In genomic region chr5:1118231-1118698, GRCh38 we compare ENCODE assay signal across 11 cellular contexts. TPM values are rescaled to one million over a fixed set of nuclear protein-coding genes. Genes with fewer than 3 reads are reported as not detected.
A peak's percentile ranks its signal among the peaks of the same experiment; 100 is the strongest.
DNase-seq lines count a peak whose midpoint lies in the region; ATAC-seq lines count a peak whose summit lies in the region.
"Had no signal": no experiment of that assay in that cellular context is flagged by ENCODE, and none has a peak within 500 bp of the region (broad histone marks: within the 10 kb centered on the region; RNA-seq: fewer than 3 reads in every experiment).

No MANE protein-coding gene starts in this region.

- peaks cover 11% of the 10 kb centered on the region for H3K4me1 Mint-ChIP-seq in activated naive CD8-positive, alpha-beta T cell treated with anti-CD3 and anti-CD28 coated beads for 36 hours

- H3K27me3 Mint-ChIP-seq in activated naive CD8-positive, alpha-beta T cell treated with anti-CD3 and anti-CD28 coated beads for 36 hours = no peaks in the 10 kb centered on the region
- H3K27me3 Mint-ChIP-seq: activated CD8-positive, alpha-beta T cell treated with anti-CD3 and anti-CD28 coated beads for 36 hours had no signal

- no peaks in the 10 kb centered on the region for H3K36me3 Mint-ChIP-seq in activated naive CD8-positive, alpha-beta T cell treated with anti-CD3 and anti-CD28 coated beads for 36 hours

- H3K9me3 Mint-ChIP-seq in activated naive CD8-positive, alpha-beta T cell treated with anti-CD3 and anti-CD28 coated beads for 36 hours = no peaks in the 10 kb centered on the region
- H3K9me3 Mint-ChIP-seq: activated CD8-positive, alpha-beta T cell treated with anti-CD3 and anti-CD28 coated beads for 36 hours had no signal

- H3K4me3 Mint-ChIP-seq in activated naive CD8-positive, alpha-beta T cell treated with anti-CD3 and anti-CD28 coated beads for 36 hours = no peak overlapping the region
- H3K4me3 Mint-ChIP-seq: activated CD8-positive, alpha-beta T cell treated with anti-CD3 and anti-CD28 coated beads for 36 hours had no signal

- ATAC-seq in left ventricle myocardium superior = peak; percentile 3

- intact Hi-C loops in left ventricle myocardium superior (cut with micrococcal nuclease) = no loop called here

- H3K27ac Mint-ChIP-seq in activated naive CD8-positive, alpha-beta T cell treated with anti-CD3 and anti-CD28 coated beads for 36 hours = no peak overlapping the region
- H3K27ac Mint-ChIP-seq: activated CD8-positive, alpha-beta T cell treated with anti-CD3 and anti-CD28 coated beads for 36 hours had no signal

- DNase-seq in NCI-H2081 (lab: John Stamatoyannopoulos, UW) (peak; percentile 24 to 46), NCI-H2081 treated with DMSO at 0.1 percent for 48 hours (lab: John Stamatoyannopoulos, UW) (no peak), SHP77 treated with DMSO at 0.1 percent for 48 hours (lab: John Stamatoyannopoulos, UW) (peak; percentile 67), left ventricle myocardium superior (peak; percentile 72), superior temporal gyrus (ENCODE audit: extremely low spot score) (peak; percentile 27), hippocampal formation (lab: John Stamatoyannopoulos, UW) (no peak), SKM-1 treated with dmso at 0.1 percent for 144 hours (lab: John Stamatoyannopoulos, UW; ENCODE audit: unreplicated experiment) (no peak)
- no peak for DNase-seq in activated naive CD8-positive, alpha-beta T cell treated with anti-CD3 and anti-CD28 coated beads for 36 hours
- DNase-seq: cortex of kidney, NCI-H446 treated with DMSO at 0.1 percent for 48 hours had no signal

RNA-seq across cellular contexts. Expression of gene SLC12A7, which starts 6.4 kb away (rescaled TPM):
- 230 TPM for total RNA-seq in left ventricle myocardium superior
- total RNA-seq in activated naive CD8-positive, alpha-beta T cell treated with anti-CD3 and anti-CD28 coated beads for 36 hours = 10 to 100 TPM; 14.0 to 14.6 TPM

Comparison
In these comparisons a context has a peak if more than half of its experiments do, and no peak if none do; other contexts are left out.
1. DNase-seq: peak in NCI-H2081 (2 of 2), SHP77 treated with DMSO at 0.1 percent for 48 hours (single experiment), left ventricle myocardium superior (single experiment) and superior temporal gyrus (single experiment); none in NCI-H2081 treated with DMSO at 0.1 percent for 48 hours (single experiment), hippocampal formation (0 of 2), SKM-1 treated with dmso at 0.1 percent for 144 hours (single experiment) and activated naive CD8-positive, alpha-beta T cell treated with anti-CD3 and anti-CD28 coated beads for 36 hours (single experiment).
2. RNA of gene SLC12A7, which starts 6.4 kb away (total RNA-seq): 230 TPM in left ventricle myocardium superior (single experiment); 14.0 to 14.6 TPM in activated naive CD8-positive, alpha-beta T cell treated with anti-CD3 and anti-CD28 coated beads for 36 hours; every median in the first group is over 10 times any median in the second.